ENCODE assay signal across 27 cellular contexts in genomic region chrX:39058724-39059123, GRCh38.
"Had no signal": no experiment of that assay in that cellular context is flagged by ENCODE, and none has a peak within 500 bp of the region (broad histone marks: within the 10 kb centered on the region; RNA-seq: fewer than 3 reads in every experiment).

No MANE protein-coding gene starts in this region.

- H3K27ac ChIP-seq: hepatocyte, left ventricle myocardium inferior, neural progenitor cell, neutrophil, parathyroid adenoma, right atrium auricular region, skin epidermis, spleen, suprapubic skin, thoracic aorta, tibial artery, upper lobe of right lung had no signal

- H3K4me2 ChIP-seq: hepatocyte, neural progenitor cell had no signal

- H3K9ac ChIP-seq: neural progenitor cell, parathyroid adenoma had no signal

- H3K4me1 Mint-ChIP-seq: nephron progenitor cell; neural progenitor cell; stimulated activated effector memory CD8-positive, alpha-beta T cell treated with anti-CD3 and anti-CD28 coated beads, Interleukin-12 subunit alpha, Interleukin-12 subunit beta, amount 100 ng/mL, for 72 hours had no signal

- H3K4me3 Mint-ChIP-seq: mesothelial cell of epicardium; naive B cell; natural killer cell; nephron progenitor cell; neural progenitor cell; stimulated activated effector memory CD8-positive, alpha-beta T cell treated with anti-CD3 and anti-CD28 coated beads, Interleukin-12 subunit alpha, Interleukin-12 subunit beta, amount 100 ng/mL, for 72 hours; stimulated activated naive CD8-positive, alpha-beta T cell treated with anti-CD3 and anti-CD28 coated beads, Interleukin-15, Interleukin-2, amounts not matched to agents 100 ng/mL and 50 ng/mL, for 24 hours had no signal

- H3K79me2 ChIP-seq: hepatocyte, parathyroid adenoma had no signal

- H3K27me3 ChIP-seq: hepatocyte, neural progenitor cell, neutrophil, right atrium auricular region, spleen, suprapubic skin, tibial artery, upper lobe of right lung had no signal

- H3K36me3 ChIP-seq: left ventricle myocardium inferior, neural progenitor cell, neutrophil, right atrium auricular region, spleen, suprapubic skin, thoracic aorta, tibial artery, upper lobe of right lung had no signal

- DNase-seq: islet precursor cell; left ventricle myocardium inferior; mesendoderm; naive B cell; natural killer cell; nephron progenitor cell; occipital lobe; spleen; stimulated activated CD4-positive, alpha-beta T cell treated with anti-CD3 and anti-CD28 coated beads, Interleukin-4, amount 100 ng/mL, for 24 hours; stimulated activated naive CD4-positive, alpha-beta T cell; tibial artery; trophoblast cell; upper lobe of right lung had no signal

- H3K4me1 ChIP-seq: left ventricle myocardium inferior, neural progenitor cell, parathyroid adenoma, right atrium auricular region, spleen, suprapubic skin, tibial artery, upper lobe of right lung had no signal

- H3K27ac Mint-ChIP-seq: mesothelial cell of epicardium; natural killer cell; nephron progenitor cell; neural progenitor cell; stimulated activated effector memory CD8-positive, alpha-beta T cell treated with anti-CD3 and anti-CD28 coated beads, Interleukin-12 subunit alpha, Interleukin-12 subunit beta, amount 100 ng/mL, for 72 hours; stimulated activated naive CD8-positive, alpha-beta T cell treated with anti-CD3 and anti-CD28 coated beads, Interleukin-15, Interleukin-2, amounts not matched to agents 100 ng/mL and 50 ng/mL, for 24 hours had no signal

- H3K9me3 ChIP-seq: neutrophil, suprapubic skin, thoracic aorta, upper lobe of right lung had no signal

- ATAC-seq: natural killer cell; sciatic nerve; stimulated activated effector memory CD8-positive, alpha-beta T cell treated with anti-CD3 and anti-CD28 coated beads, Interleukin-12 subunit alpha, Interleukin-12 subunit beta, amount 100 ng/mL, for 72 hours; upper lobe of right lung had no signal

- H3K4me3 ChIP-seq: hepatocyte, left ventricle myocardium inferior, lung, neural progenitor cell, right atrium auricular region, skin epidermis, spleen, suprapubic skin, thoracic aorta, tibial artery, upper lobe of right lung had no signal

- H3K9me3 Mint-ChIP-seq: natural killer cell; stimulated activated naive CD8-positive, alpha-beta T cell treated with anti-CD3 and anti-CD28 coated beads, Interleukin-15, Interleukin-2, amounts not matched to agents 100 ng/mL and 50 ng/mL, for 24 hours had no signal

- H3K27me3 Mint-ChIP-seq: stimulated activated naive CD8-positive, alpha-beta T cell treated with anti-CD3 and anti-CD28 coated beads, Interleukin-15, Interleukin-2, amounts not matched to agents 100 ng/mL and 50 ng/mL, for 24 hours had no signal

- H2AFZ ChIP-seq: hepatocyte, neural progenitor cell, parathyroid adenoma had no signal

- FAIRE-seq: urothelium cell line had no signal

- H3K36me3 Mint-ChIP-seq: mesothelial cell of epicardium; natural killer cell; neural progenitor cell; stimulated activated effector memory CD8-positive, alpha-beta T cell treated with anti-CD3 and anti-CD28 coated beads, Interleukin-12 subunit alpha, Interleukin-12 subunit beta, amount 100 ng/mL, for 72 hours had no signal
